31 cellular contexts compared by ENCODE assay signal in genomic region chr7:37585064-37585463, GRCh38.
"Had no signal": no experiment of that assay in that cellular context is flagged by ENCODE, and none has a peak within 500 bp of the region (broad histone marks: within the 10 kb centered on the region; RNA-seq: fewer than 3 reads in every experiment).

No MANE protein-coding gene starts in this region.

- H3K4me3 ChIP-seq: adrenal gland, body of pancreas, colonic mucosa, dorsolateral prefrontal cortex, hepatocyte, left ventricle myocardium inferior, right atrium auricular region, smooth muscle cell, stomach, tibial artery had no signal

- DNase-seq: activated CD4-positive, alpha-beta T cell treated with anti-CD3 and anti-CD28 coated beads for 48 hours; activated CD4-positive, alpha-beta T cell treated with anti-CD3 and anti-CD28 coated beads, Interleukin-2, amount 50 U/mL, for 48 hours; activated CD8-positive, alpha-beta memory T cell treated with anti-CD3 and anti-CD28 coated beads for 24 hours; activated effector memory CD4-positive, alpha-beta T cell treated with Interleukin-2 at 50 U/mL for 16 hours; activated naive CD4-positive, alpha-beta T cell treated with anti-CD3 and anti-CD28 coated beads for 36 hours; activated naive CD8-positive, alpha-beta T cell treated with anti-CD3 and anti-CD28 coated beads for 36 hours; aorta; cerebellar nuclear complex; colonic mucosa; effector memory CD4-positive, alpha-beta T cell; islet precursor cell; left ventricle myocardium inferior; mammary epithelial cell; naive B cell; stimulated activated CD4-positive, alpha-beta T cell treated with anti-CD3 and anti-CD28 coated beads, Interleukin-1b, Interleukin-23, amount 100 ng/mL, for 48 hours; stimulated activated CD4-positive, alpha-beta T cell treated with anti-CD3 and anti-CD28 coated beads, Interleukin-4, amount 100 ng/mL, for 4 hours; stimulated activated CD8-positive, alpha-beta memory T cell treated with anti-CD3 and anti-CD28 coated beads, Interleukin-4, amount 100 ng/mL, for 48 hours; stomach; T-helper 9 cell; WERI-Rb-1 had no signal

- ATAC-seq: activated CD4-positive, CD25-positive, alpha-beta regulatory T cell treated with anti-CD3 and anti-CD28 coated beads, Interleukin-2, amount 50 U/mL, for 24 hours; body of pancreas; stimulated activated memory B cell treated with anti-CD40 and anti-IgM and Interleukin-4, amounts not matched to agents 10 μg/mL and 1 μg/mL and 100 μg/mL, for 72 hours had no signal

- H3K36me3 Mint-ChIP-seq: activated naive CD8-positive, alpha-beta T cell treated with anti-CD3 and anti-CD28 coated beads for 36 hours; mesothelial cell of epicardium; naive B cell had no signal

- H3K27ac ChIP-seq: adrenal gland, body of pancreas, colonic mucosa, dorsolateral prefrontal cortex, hepatocyte, left ventricle myocardium inferior, parathyroid adenoma, right atrium auricular region, stomach, tibial artery, WERI-Rb-1 had no signal

- H3K27me3 ChIP-seq: adrenal gland, body of pancreas, colonic mucosa, hepatocyte, right atrium auricular region, stomach, tibial artery had no signal

- H3K9me3 ChIP-seq: adrenal gland, body of pancreas, colonic mucosa, right atrium auricular region, tibial artery had no signal

- H3K4me1 ChIP-seq: adrenal gland, body of pancreas, colonic mucosa, parathyroid adenoma, stomach, tibial artery had no signal

- H3K27ac Mint-ChIP-seq: activated naive CD4-positive, alpha-beta T cell treated with anti-CD3 and anti-CD28 coated beads for 36 hours; activated naive CD8-positive, alpha-beta T cell treated with anti-CD3 and anti-CD28 coated beads for 36 hours; mesothelial cell of epicardium; naive B cell; stimulated activated memory B cell treated with anti-CD40 and anti-IgM and Interleukin-4, amounts not matched to agents 10 μg/mL and 1 μg/mL and 100 μg/mL, for 72 hours had no signal

- H3K4me1 Mint-ChIP-seq: activated naive CD8-positive, alpha-beta T cell treated with anti-CD3 and anti-CD28 coated beads for 36 hours; naive B cell; stimulated activated memory B cell treated with anti-CD40 and anti-IgM and Interleukin-4, amounts not matched to agents 10 μg/mL and 1 μg/mL and 100 μg/mL, for 72 hours had no signal

- H3K36me3 ChIP-seq: adrenal gland, colonic mucosa, left ventricle myocardium inferior, right atrium auricular region, stomach, tibial artery, WERI-Rb-1 had no signal

- H3K4me3 Mint-ChIP-seq: activated naive CD4-positive, alpha-beta T cell treated with anti-CD3 and anti-CD28 coated beads for 36 hours; activated naive CD8-positive, alpha-beta T cell treated with anti-CD3 and anti-CD28 coated beads for 36 hours; mesothelial cell of epicardium; naive B cell; stimulated activated memory B cell treated with anti-CD40 and anti-IgM and Interleukin-4, amounts not matched to agents 10 μg/mL and 1 μg/mL and 100 μg/mL, for 72 hours had no signal
